Comparison of ENCODE assay signal across 13 cellular contexts in genomic region chr15:47756872-47757271, GRCh38. TPM values are rescaled to one million over a fixed set of nuclear protein-coding genes. Genes with fewer than 3 reads are reported as not detected.
DNase-seq lines count a peak whose midpoint lies in the region; ATAC-seq, FAIRE-seq and TF ChIP-seq lines count a peak whose summit lies in the region.
"Had no signal": no experiment of that assay in that cellular context is flagged by ENCODE, and none has a peak within 500 bp of the region (broad histone marks: within the 10 kb centered on the region; RNA-seq: fewer than 3 reads in every experiment).

No MANE protein-coding gene starts in this region.

- H3K9me3 ChIP-seq in SJCRH30 (replicated peaks) = 0 out of 2 replicates have a peak, but pooled peaks cover 5% of the 10 kb centered on the region

- H3K4me3 ChIP-seq in AG04449 (ENCODE audit: low read depth, low read length) = no peak overlapping the region
- H3K4me3 ChIP-seq in bronchial epithelial cell (ENCODE audit: low read depth, low read length) = no peak overlapping the region
- H3K4me3 ChIP-seq in SJCRH30 = no peak overlapping the region

- no peaks in the 10 kb centered on the region for H3K36me3 ChIP-seq in bronchial epithelial cell (ENCODE audit: control insufficient read depth, insufficient read depth, low read length)
- H3K36me3 ChIP-seq in SJCRH30 = no peaks in the 10 kb centered on the region

- no peak overlapping the region for H3K27ac ChIP-seq in SJCRH30
- H3K27ac ChIP-seq: C4-2B had no signal

- CTCF ChIA-PET in AG04449 (lab: Yijun Ruan, JAX) = no interaction called here

- no peaks in the 10 kb centered on the region for H3K4me1 ChIP-seq in SJCRH30

- no peaks in the 10 kb centered on the region for H3K27me3 ChIP-seq in bronchial epithelial cell (ENCODE audit: control insufficient read depth, insufficient read depth, low read length)
- H3K27me3 ChIP-seq in SJCRH30 = no peaks in the 10 kb centered on the region

- DNase-seq in AG04449 (ENCODE audit: low read depth, low spot score) = peak; percentile 64
- peak; percentile 54 for DNase-seq in HTR-8/SVneo (ENCODE audit: insufficient read length, low spot score)
- peak; percentile 92 for DNase-seq in bronchial epithelial cell (ENCODE audit: low read depth)
- DNase-seq in kidney tubule cell (ENCODE audit: low spot score) = peak; percentile 91
- no peak for DNase-seq in MV-4-11 (lab: John Stamatoyannopoulos, UW)
- no peak for DNase-seq in SJCRH30
- DNase-seq: activated CD4-positive, CD25-positive, alpha-beta regulatory T cell; NCI-H774 had no signal

- POLR2A ChIA-PET in AG04449 (lab: Yijun Ruan, JAX) = interaction anchor here (0.6 kb wide), 2 partner anchors 135 to 1399 kb away, joined by 3 read pairs; partner anchors contain the start of gene COPS2

- FAIRE-seq in HTR-8/SVneo (lab: Jason Lieb, UNC) (peak; percentile 76), bronchial epithelial cell (lab: Jason Lieb, UNC) (peak; percentile 94)
- FAIRE-seq: frontal cortex had no signal

- ATAC-seq in HG03520 (IDR thresholded peaks at IDR 0.05; ENCODE audit: unreplicated experiment) (no peak), HG03280 (IDR thresholded peaks at IDR 0.05; ENCODE audit: unreplicated experiment) (no peak)
- ATAC-seq: activated naive CD4-positive, alpha-beta T cell treated with anti-CD3 and anti-CD28 coated beads, Interleukin-2, amount 50 U/mL, for 72 hours had no signal

- TF ChIP-seq CTCF in AG04449 (IDR thresholded peaks at IDR 0.05; ENCODE audit: insufficient read depth, low read length, missing control alignments) (no peak), bronchial epithelial cell (IDR thresholded peaks at IDR 0.05; ENCODE audit: insufficient read depth, low read length, severe bottlenecking) (no peak)

RNA-seq across cellular contexts. Expression of gene SEMA6D, which starts 39.6 kb away (rescaled TPM):
- total RNA-seq in bronchial epithelial cell = 0.64 and 2.6 TPM in 2 replicates
- 0.71 and 0.81 TPM in 2 replicates for total RNA-seq in SJCRH30 (2014; rRNA removed; shearing (Covaris generic))
- total RNA-seq: activated naive CD4-positive, alpha-beta T cell treated with anti-CD3 and anti-CD28 coated beads, Interleukin-2, amount 50 U/mL, for 72 hours had no signal

Comparison
In these comparisons a context has a peak if more than half of its experiments do, and no peak if none do; other contexts are left out.
1. DNase-seq: peak in AG04449 (single experiment), HTR-8/SVneo (single experiment), bronchial epithelial cell (single experiment) and kidney tubule cell (single experiment); none in MV-4-11 (single experiment) and SJCRH30 (0 of 2).